In the genomic region with DNA sequence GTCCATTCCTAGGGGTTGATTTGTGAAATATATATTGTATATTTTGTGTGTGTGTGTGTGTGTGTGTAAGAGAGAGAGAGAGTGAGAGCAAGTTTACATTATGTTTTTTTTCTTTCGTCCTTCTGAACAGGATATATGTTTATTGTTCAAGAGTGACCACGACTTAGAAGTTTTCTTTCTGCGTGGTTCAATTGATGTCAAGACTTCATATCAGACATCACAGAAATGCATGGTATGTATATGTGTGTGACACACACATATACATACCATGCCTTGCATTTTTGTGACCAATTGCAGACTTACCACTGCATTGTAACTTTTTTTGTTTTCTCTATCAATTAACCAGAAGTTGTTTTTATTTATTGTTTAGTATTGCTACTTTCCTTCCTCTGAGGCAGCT, we compare ENCODE assay signal across 17 cellular contexts. TPM values are rescaled to one million over a fixed set of nuclear protein-coding genes. Genes with fewer than 3 reads are reported as not detected.
A peak's percentile ranks its signal among the peaks of the same experiment; 100 is the strongest.
DNase-seq lines count a peak whose midpoint lies in the region; ATAC-seq and TF ChIP-seq lines count a peak whose summit lies in the region.
"Had no signal": no experiment of that assay in that cellular context is flagged by ENCODE, and none has a peak within 500 bp of the region (broad histone marks: within the 10 kb centered on the region; RNA-seq: fewer than 3 reads in every experiment).

No MANE protein-coding gene starts in this region.

- H3K9me3 Mint-ChIP-seq in Calu3 (ENCODE audit: low read depth, unreplicated experiment) (no peaks in the 10 kb centered on the region), neural progenitor cell (no peaks in the 10 kb centered on the region)

- H3F3A ChIP-seq in neural progenitor cell (ENCODE audit: low read depth), result peaks cover 20% of the 10 kb centered on the region

- POLR2A ChIA-PET in Panc1 (lab: Charles Lee), result no interaction called here

- TF ChIP-seq CTCF in Calu3 (IDR thresholded peaks at IDR 0.05; ENCODE audit: unreplicated experiment) (no peak), Panc1 (IDR thresholded peaks at IDR 0.05) (no peak), epithelial cell of esophagus (IDR thresholded peaks at IDR 0.05; ENCODE audit: insufficient read depth, low read depth, low read length, missing control alignments) (no peak), neural progenitor cell (IDR thresholded peaks at IDR 0.05) (no peak)

- H3K27me3 Mint-ChIP-seq in Calu3 (ENCODE audit: unreplicated experiment) (no peaks in the 10 kb centered on the region), neural progenitor cell (ENCODE audit: insufficient read depth, low read depth) (no peaks in the 10 kb centered on the region)

- peaks cover 70% of the 10 kb centered on the region for H3K79me2 ChIP-seq in neural progenitor cell (ENCODE audit: low read depth)

- no peak for ATAC-seq in Panc1
- ATAC-seq in HG02678 (IDR thresholded peaks at IDR 0.05; ENCODE audit: unreplicated experiment), result no peak
- ATAC-seq: stimulated activated memory B cell treated with anti-CD40 and anti-IgM and Interleukin-4, amounts not matched to agents 10 μg/mL and 1 μg/mL and 100 μg/mL, for 72 hours had no signal

- H3K4me1 Mint-ChIP-seq in Calu3 (ENCODE audit: low read depth, unreplicated experiment) (peaks cover 38% of the 10 kb centered on the region), neural progenitor cell (peaks cover 43% of the 10 kb centered on the region)

- H3K4me3 ChIP-seq in Panc1 (ENCODE audit: low read depth in 2 of 2, low read length in 2 of 2) (peak overlapping the region; percentile 80 to 94; a peak in 3 of 4 replicates), epithelial cell of esophagus (ENCODE audit: low read length) (peak overlapping the region; percentile 90), neural progenitor cell (peak overlapping the region; percentile 98)

- H3K4me3 Mint-ChIP-seq in Calu3 (ENCODE audit: low read depth, unreplicated experiment), result peak overlapping the region; percentile 95
- peak overlapping the region; percentile 94 for H3K4me3 Mint-ChIP-seq in neural progenitor cell
- H3K4me3 Mint-ChIP-seq: activated naive CD4-positive, alpha-beta T cell treated with anti-CD3 and anti-CD28 coated beads, Interleukin-2, amount 10 ng/mL, durations not matched to agents 7 days and 5 days; stimulated activated memory B cell treated with anti-CD40 and anti-IgM and Interleukin-4, amounts not matched to agents 10 μg/mL and 1 μg/mL and 100 μg/mL, for 72 hours had no signal

- in situ Hi-C loops in Panc1 (cut with HindIII; ENCODE audit: low pct_unique_long_range_greater_than_20kb, low sequenced_read_pairs), result no loop called here

- H3K9me3 ChIP-seq in Panc1 (ENCODE audit: control insufficient read depth, insufficient read depth, low read depth, low read length), result no peaks in the 10 kb centered on the region
- no peaks in the 10 kb centered on the region for H3K9me3 ChIP-seq in neural progenitor cell (ENCODE audit: low read depth)

- H3K27ac ChIP-seq in Panc1 (ENCODE audit: low read length) (peak overlapping the region; percentile 74), neural progenitor cell (no peak overlapping the region)

- H3K27ac Mint-ChIP-seq in Calu3 (ENCODE audit: unreplicated experiment), result peak overlapping the region; percentile 4
- no peak overlapping the region for H3K27ac Mint-ChIP-seq in neural progenitor cell
- H3K27ac Mint-ChIP-seq: activated naive CD4-positive, alpha-beta T cell treated with anti-CD3 and anti-CD28 coated beads, Interleukin-2, amount 10 ng/mL, durations not matched to agents 7 days and 5 days; stimulated activated memory B cell treated with anti-CD40 and anti-IgM and Interleukin-4, amounts not matched to agents 10 μg/mL and 1 μg/mL and 100 μg/mL, for 72 hours had no signal

- DNase-seq in Calu3 (no peak), Panc1 (ENCODE audit: low read depth, low spot score) (no peak), epithelial cell of esophagus (ENCODE audit: low read depth) (no peak), neural progenitor cell (ENCODE audit: low spot score) (no peak), pons (ENCODE audit: low spot score) (no peak), nucleus accumbens (lab: John Stamatoyannopoulos, UW) (no peak), NCI-H2107 (lab: John Stamatoyannopoulos, UW) (no peak)
- DNase-seq: activated CD8-positive, alpha-beta memory T cell treated with anti-CD3 and anti-CD28 coated beads for 24 hours; activated naive CD4-positive, alpha-beta T cell treated with anti-CD3 and anti-CD28 coated beads, Interleukin-2, amount 10 ng/mL, durations not matched to agents 7 days and 5 days; NCI-H1092 treated with DMSO at 0.1 percent for 48 hours; NCI-H510A treated with DMSO at 0.1 percent for 48 hours; posterior cingulate gyrus; RPMI8226; stimulated activated CD4-positive, alpha-beta T cell treated with anti-CD3 and anti-CD28 coated beads, Interleukin-2, amount 100 ng/mL, for 48 hours; T1000 had no signal

- CTCF ChIA-PET in Calu3 (lab: Charles Lee) (interaction anchor here (0.8 kb wide), 1 partner anchor 186 kb away, joined by 3 read pairs; no protein-coding TSS in a partner anchor), Panc1 (lab: Charles Lee) (no interaction called here)

- BruUV-seq in Calu3 (replicated peaks; lab: Mats Ljungman, UMichigan) (no TSS peak), Panc1 (replicated peaks; lab: Mats Ljungman, UMichigan) (no TSS peak)

- H3K36me3 Mint-ChIP-seq in Calu3 (ENCODE audit: insufficient read depth, unreplicated experiment) (peaks cover 29% of the 10 kb centered on the region), neural progenitor cell (no peaks in the 10 kb centered on the region)
- H3K36me3 Mint-ChIP-seq: stimulated activated memory B cell treated with anti-CD40 and anti-IgM and Interleukin-4, amounts not matched to agents 10 μg/mL and 1 μg/mL and 100 μg/mL, for 72 hours had no signal

- peak overlapping the region; percentile 94 for H3K4me2 ChIP-seq in neural progenitor cell

- H3K4me1 ChIP-seq in Panc1 (ENCODE audit: control insufficient read depth, insufficient read depth, low read length), result peaks cover 48% of the 10 kb centered on the region
- H3K4me1 ChIP-seq in neural progenitor cell, result peaks cover 28% of the 10 kb centered on the region

- H3K27me3 ChIP-seq in Panc1 (ENCODE audit: control insufficient read depth, insufficient read depth, low read length) (no peaks in the 10 kb centered on the region), neural progenitor cell (no peaks in the 10 kb centered on the region)

- H4K20me1 ChIP-seq in neural progenitor cell (ENCODE audit: low read depth), result peaks cover 23% of the 10 kb centered on the region

- no peak overlapping the region for H2AFZ ChIP-seq in neural progenitor cell (replicated peaks)

- intact Hi-C loops in Calu3 (cut with micrococcal nuclease; ENCODE audit: unreplicated experiment) (no loop called here), Panc1 (cut with micrococcal nuclease; ENCODE audit: unreplicated experiment) (loop anchor here (5.0 to 10.0 kb wide), 2 partner anchors 96 to 168 kb away; no protein-coding TSS in a partner anchor)

- H3K36me3 ChIP-seq in Panc1 (ENCODE audit: control insufficient read depth, insufficient read depth, low read length) (no peaks in the 10 kb centered on the region; the same call in 1 of the 2 replicates), neural progenitor cell (no peaks in the 10 kb centered on the region)

- no peak overlapping the region for H3K9ac ChIP-seq in neural progenitor cell

RNA-seq across cellular contexts. Expression of a gene that starts 2.5 kb away (rescaled TPM):
- total RNA-seq in Calu3 (2022), result 29.7 and 32.4 TPM in 2 replicates
- total RNA-seq in Panc1 (2021; ENCODE audit: unreplicated experiment), result 31.6 TPM
- 12.9 TPM for polyA plus RNA-seq in Panc1 (2012; ENCODE audit: insufficient read length)
- total RNA-seq in neural progenitor cell (ENCODE audit: low replicate concordance), result 14.0 and 18.3 TPM in 2 replicates
